ENCODE assay signal across 10 cellular contexts in genomic region chr7:144050884-144051283, GRCh38. TPM values are rescaled to one million over a fixed set of nuclear protein-coding genes. Genes with fewer than 3 reads are reported as not detected.
"Had no signal": no experiment of that assay in that cellular context is flagged by ENCODE, and none has a peak within 500 bp of the region (broad histone marks: within the 10 kb centered on the region; RNA-seq: fewer than 3 reads in every experiment).

No MANE protein-coding gene starts in this region.

RNA-seq across cellular contexts. Expression of gene OR2A5, which starts 2.1 kb away (rescaled TPM):
- total RNA-seq: OCI-LY7, PC-9, Peyer's patch, Right ventricle myocardium inferior, Right ventricle myocardium superior, RPMI7951, SJCRH30, SJSA1 had no signal
- polyA plus RNA-seq: SK-N-SH had no signal

RNA-seq across cellular contexts. Expression of gene OR2A25, which starts 18.7 kb away (rescaled TPM):
- total RNA-seq: OCI-LY7, PC-9, Peyer's patch, Right ventricle myocardium inferior, Right ventricle myocardium superior, RPMI7951, SJCRH30, SJSA1, SK-MEL-5 had no signal
- polyA plus RNA-seq: SK-N-SH had no signal

RNA-seq across cellular contexts. Expression of gene OR2A12, which starts 35.2 kb away (rescaled TPM):
- total RNA-seq: OCI-LY7, PC-9, Peyer's patch, Right ventricle myocardium inferior, Right ventricle myocardium superior, RPMI7951, SJCRH30, SJSA1, SK-MEL-5 had no signal
- polyA plus RNA-seq: SK-N-SH had no signal

RNA-seq across cellular contexts. Expression of gene OR6B1, which starts 50.8 kb away (rescaled TPM):
- total RNA-seq: OCI-LY7, PC-9, Peyer's patch, Right ventricle myocardium inferior, Right ventricle myocardium superior, RPMI7951, SJCRH30, SJSA1, SK-MEL-5 had no signal
- polyA plus RNA-seq: SK-N-SH had no signal

RNA-seq across cellular contexts. Expression of gene OR2A2, which starts 58.5 kb away (rescaled TPM):
- total RNA-seq: OCI-LY7, PC-9, Peyer's patch, Right ventricle myocardium inferior, Right ventricle myocardium superior, RPMI7951, SJCRH30, SJSA1, SK-MEL-5 had no signal
- polyA plus RNA-seq: SK-N-SH had no signal
